In the genomic region with DNA sequence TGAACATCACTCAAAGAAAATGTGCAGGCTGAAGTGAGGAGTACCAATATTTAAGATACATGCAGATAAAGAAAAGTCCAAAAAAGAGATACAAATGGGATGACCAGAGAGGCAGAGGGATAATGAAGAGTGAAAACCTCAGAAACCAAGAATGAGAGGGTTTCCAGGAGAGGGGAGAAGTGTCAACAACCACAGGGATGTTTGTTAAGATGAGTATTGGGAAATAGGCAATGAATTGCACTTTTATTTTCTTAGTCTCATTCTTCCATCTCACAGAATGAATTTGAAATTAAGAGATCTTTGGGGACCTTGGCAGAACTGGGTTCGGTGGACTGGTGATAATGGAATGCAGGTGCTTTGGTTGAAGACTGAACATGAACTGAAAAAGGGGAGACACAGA, we compare ENCODE assay signal across 35 cellular contexts.
"Had no signal": no experiment of that assay in that cellular context is flagged by ENCODE, and none has a peak within 500 bp of the region (broad histone marks: within the 10 kb centered on the region; RNA-seq: fewer than 3 reads in every experiment).

No MANE protein-coding gene starts in this region.

- H3K36me3 Mint-ChIP-seq: activated CD4-positive, alpha-beta memory T cell treated with anti-CD3 and anti-CD28 coated beads for 36 hours; activated naive CD4-positive, alpha-beta T cell treated with anti-CD3 and anti-CD28 coated beads, Interleukin-2, amount 10 ng/mL, durations not matched to agents 7 days and 5 days; activated naive CD4-positive, alpha-beta T cell treated with anti-CD3 and anti-CD28 coated beads, Interleukin-2, amount 50 U/mL, for 24 hours; activated naive CD8-positive, alpha-beta T cell; activated naive CD8-positive, alpha-beta T cell treated with anti-CD3 and anti-CD28 coated beads, Interleukin-2, amount 10 ng/mL, durations not matched to agents 7 days and 5 days; brain had no signal

- H3K9me3 Mint-ChIP-seq: activated B cell treated with CpG ODN at 0.5 μM for 24 hours; activated CD4-positive, alpha-beta memory T cell treated with anti-CD3 and anti-CD28 coated beads for 36 hours; activated CD4-positive, alpha-beta T cell treated with anti-CD3 and anti-CD28 coated beads, Interleukin-2, amount 10 ng/mL, durations not matched to agents 24 days and 14 days; activated CD8-positive, alpha-beta T cell treated with anti-CD3 and anti-CD28 coated beads for 36 hours; activated naive CD4-positive, alpha-beta T cell treated with anti-CD3 and anti-CD28 coated beads, Interleukin-2, amount 10 ng/mL, durations not matched to agents 7 days and 5 days; activated naive CD4-positive, alpha-beta T cell treated with anti-CD3 and anti-CD28 coated beads, Interleukin-2, amount 50 U/mL, for 24 hours; activated naive CD8-positive, alpha-beta T cell treated with anti-CD3 and anti-CD28 coated beads, Interleukin-2, amount 10 ng/mL, durations not matched to agents 7 days and 5 days; activated naive CD8-positive, alpha-beta T cell treated with anti-CD3 and anti-CD28 coated beads, Interleukin-2, amount 50 U/mL, for 24 hours; activated T-cell treated with anti-CD3 and anti-CD28 coated beads, Interleukin-2, amount 50 U/mL, for 24 hours; activated T-helper 2 cell treated with anti-CD3 and anti-CD28 coated beads, Interferon-gamma antibody, Interleukin-2, Interleukin-4, amounts not matched to agents 10 μg/mL and 5 μg/mL and 100 μg/mL, durations not matched to agents 14 hours and 24 hours and 36 hours; brain; central memory CD8-positive, alpha-beta T cell; T-helper 1 cell treated with Interleukin-12 subunit alpha and Interleukin-12 subunit beta and Interleukin-4 antibody, amounts not matched to agents 30 μg/mL and 1 μg/mL, for 36 hours; T-helper 2 cell treated with Interferon-gamma antibody and Interleukin-4, amounts not matched to agents 5 μg/mL and 100 μg/mL, for 36 hours had no signal

- FAIRE-seq: bronchial epithelial cell had no signal

- H3K27ac ChIP-seq: ascending aorta, cardiac muscle cell, VCaP had no signal

- H3K4me3 ChIP-seq: ascending aorta, cardiac muscle cell had no signal

- DNase-seq: activated B cell treated with CpG ODN at 0.5 μM for 24 hours; activated CD4-positive, alpha-beta memory T cell treated with anti-CD3 and anti-CD28 coated beads for 36 hours; activated CD4-positive, alpha-beta T cell treated with anti-CD3 and anti-CD28 coated beads for 4 hours; activated CD4-positive, alpha-beta T cell treated with anti-CD3 and anti-CD28 coated beads, Interleukin-2, amount 10 ng/mL, durations not matched to agents 24 days and 14 days; activated CD4-positive, alpha-beta T cell treated with anti-CD3 and anti-CD28 coated beads, Interleukin-2, amount 50 U/mL, for 1 hour; activated CD4-positive, alpha-beta T cell treated with anti-CD3 and anti-CD28 coated beads, Interleukin-2, amount 50 U/mL, for 4 hours; activated CD4-positive, CD25-positive, alpha-beta regulatory T cell treated with anti-CD3 and anti-CD28 coated beads, Interleukin-2, amount 50 U/mL, for 72 hours; activated CD8-positive, alpha-beta memory T cell treated with anti-CD3 and anti-CD28 coated beads, Interleukin-2, amount 50 U/mL, for 48 hours; activated CD8-positive, alpha-beta T cell treated with anti-CD3 and anti-CD28 coated beads for 36 hours; activated effector memory CD4-positive, alpha-beta T cell treated with Interleukin-2 at 50 U/mL for 16 hours; activated gamma-delta T cell; activated naive CD4-positive, alpha-beta T cell treated with anti-CD3 and anti-CD28 coated beads, Interleukin-2, amount 10 ng/mL, durations not matched to agents 7 days and 5 days; activated naive CD4-positive, alpha-beta T cell treated with Interleukin-2 at 50 U/mL for 16 hours; activated naive CD8-positive, alpha-beta T cell treated with anti-CD3 and anti-CD28 coated beads, Interleukin-2, amount 10 ng/mL, durations not matched to agents 7 days and 5 days; activated naive CD8-positive, alpha-beta T cell treated with anti-CD3 and anti-CD28 coated beads, Interleukin-2, amount 50 U/mL, for 24 hours; activated T-cell treated with anti-CD3 and anti-CD28 coated beads, Interleukin-2, amount 50 U/mL, for 24 hours; activated T-cell treated with anti-CD3 and anti-CD28 coated beads, Interleukin-2, amount 50 U/mL, for 48 hours; amygdala; anterior cingulate cortex; caudate nucleus; cerebellar nuclear complex; T-helper 1 cell; T-helper 2 cell; T-helper 9 cell had no signal

- H3K27me3 ChIP-seq: ascending aorta, cardiac muscle cell had no signal

- ATAC-seq: activated CD8-positive, alpha-beta T cell treated with anti-CD3 and anti-CD28 coated beads for 36 hours; activated naive CD8-positive, alpha-beta T cell treated with anti-CD3 and anti-CD28 coated beads, Interleukin-2, amount 50 U/mL, for 24 hours had no signal

- H3K4me1 Mint-ChIP-seq: activated B cell treated with CpG ODN at 0.5 μM for 24 hours; activated CD4-positive, alpha-beta T cell treated with anti-CD3 and anti-CD28 coated beads, Interleukin-2, amount 10 ng/mL, durations not matched to agents 24 days and 14 days; activated naive CD4-positive, alpha-beta T cell treated with anti-CD3 and anti-CD28 coated beads, Interleukin-2, amount 10 ng/mL, durations not matched to agents 7 days and 5 days; activated naive CD4-positive, alpha-beta T cell treated with anti-CD3 and anti-CD28 coated beads, Interleukin-2, amount 50 U/mL, for 24 hours; activated naive CD8-positive, alpha-beta T cell treated with anti-CD3 and anti-CD28 coated beads, Interleukin-2, amount 10 ng/mL, durations not matched to agents 7 days and 5 days; activated naive CD8-positive, alpha-beta T cell treated with anti-CD3 and anti-CD28 coated beads, Interleukin-2, amount 50 U/mL, for 24 hours; central memory CD8-positive, alpha-beta T cell had no signal

- H3K27ac Mint-ChIP-seq: activated B cell treated with CpG ODN at 0.5 μM for 24 hours; activated CD4-positive, alpha-beta memory T cell treated with anti-CD3 and anti-CD28 coated beads for 36 hours; activated CD4-positive, alpha-beta T cell treated with anti-CD3 and anti-CD28 coated beads, Interleukin-2, amount 10 ng/mL, durations not matched to agents 24 days and 14 days; activated CD8-positive, alpha-beta T cell treated with anti-CD3 and anti-CD28 coated beads for 36 hours; activated naive CD4-positive, alpha-beta T cell treated with anti-CD3 and anti-CD28 coated beads, Interleukin-2, amount 10 ng/mL, durations not matched to agents 7 days and 5 days; activated naive CD4-positive, alpha-beta T cell treated with anti-CD3 and anti-CD28 coated beads, Interleukin-2, amount 50 U/mL, for 24 hours; activated naive CD8-positive, alpha-beta T cell; activated naive CD8-positive, alpha-beta T cell treated with anti-CD3 and anti-CD28 coated beads, Interleukin-2, amount 10 ng/mL, durations not matched to agents 7 days and 5 days; activated naive CD8-positive, alpha-beta T cell treated with anti-CD3 and anti-CD28 coated beads, Interleukin-2, amount 50 U/mL, for 24 hours; activated T-cell treated with anti-CD3 and anti-CD28 coated beads, Interleukin-2, amount 50 U/mL, for 24 hours; activated T-helper 2 cell treated with anti-CD3 and anti-CD28 coated beads, Interferon-gamma antibody, Interleukin-2, Interleukin-4, amounts not matched to agents 10 μg/mL and 5 μg/mL and 100 μg/mL, durations not matched to agents 14 hours and 24 hours and 36 hours; brain; T-helper 1 cell treated with Interleukin-12 subunit alpha and Interleukin-12 subunit beta and Interleukin-4 antibody, amounts not matched to agents 30 μg/mL and 1 μg/mL, for 36 hours; T-helper 2 cell treated with Interferon-gamma antibody and Interleukin-4, amounts not matched to agents 5 μg/mL and 100 μg/mL, for 36 hours had no signal

- H3K36me3 ChIP-seq: ascending aorta, cardiac muscle cell had no signal

- H3K4me3 Mint-ChIP-seq: activated B cell treated with CpG ODN at 0.5 μM for 24 hours; activated CD4-positive, alpha-beta memory T cell treated with anti-CD3 and anti-CD28 coated beads for 36 hours; activated CD4-positive, alpha-beta T cell treated with anti-CD3 and anti-CD28 coated beads, Interleukin-2, amount 10 ng/mL, durations not matched to agents 24 days and 14 days; activated CD8-positive, alpha-beta T cell treated with anti-CD3 and anti-CD28 coated beads for 36 hours; activated naive CD4-positive, alpha-beta T cell treated with anti-CD3 and anti-CD28 coated beads, Interleukin-2, amount 10 ng/mL, durations not matched to agents 7 days and 5 days; activated naive CD4-positive, alpha-beta T cell treated with anti-CD3 and anti-CD28 coated beads, Interleukin-2, amount 50 U/mL, for 24 hours; activated naive CD8-positive, alpha-beta T cell; activated naive CD8-positive, alpha-beta T cell treated with anti-CD3 and anti-CD28 coated beads, Interleukin-2, amount 10 ng/mL, durations not matched to agents 7 days and 5 days; activated naive CD8-positive, alpha-beta T cell treated with anti-CD3 and anti-CD28 coated beads, Interleukin-2, amount 50 U/mL, for 24 hours; activated T-cell treated with anti-CD3 and anti-CD28 coated beads, Interleukin-2, amount 50 U/mL, for 24 hours; brain; central memory CD8-positive, alpha-beta T cell; T-helper 1 cell treated with Interleukin-12 subunit alpha and Interleukin-12 subunit beta and Interleukin-4 antibody, amounts not matched to agents 30 μg/mL and 1 μg/mL, for 36 hours; T-helper 2 cell treated with Interferon-gamma antibody and Interleukin-4, amounts not matched to agents 5 μg/mL and 100 μg/mL, for 36 hours had no signal

- H3K27me3 Mint-ChIP-seq: brain had no signal

- H3K9me3 ChIP-seq: ascending aorta had no signal
